In genomic region chr14:50363734-50364113, GRCh38 we compare ENCODE assay signal across 1 cellular context.
TF ChIP-seq lines count a peak whose summit lies in the region.

No MANE protein-coding gene starts in this region.

TF ChIP-seq in H1, 55 proteins besides CTCF, POLR2A, EP300 and RAD21 (continued from another document):
- TF ChIP-seq CHD7 (IDR thresholded peaks at IDR 0.05; ENCODE audit: insufficient replicate concordance, low read length) = no peak
- no peak for TF ChIP-seq CHD1 (IDR thresholded peaks at IDR 0.05; ENCODE audit: low read depth, low read length)
- no peak for TF ChIP-seq ASH2L (IDR thresholded peaks at IDR 0.05; ENCODE audit: low read length)
- TF ChIP-seq KDM4A (IDR thresholded peaks at IDR 0.05; ENCODE audit: low read depth, low read length, severe bottlenecking) = no peak
- TF ChIP-seq KDM5A (IDR thresholded peaks at IDR 0.05; ENCODE audit: low read length) = no peak
- no peak for TF ChIP-seq YY1 (IDR thresholded peaks at IDR 0.05; ENCODE audit: low read depth, low read length)
- no peak for TF ChIP-seq SUZ12 (IDR thresholded peaks at IDR 0.05; ENCODE audit: low read length)
- TF ChIP-seq GABPA (IDR thresholded peaks at IDR 0.05; ENCODE audit: borderline replicate concordance, insufficient read depth, low read length) = no peak
- TF ChIP-seq POU5F1 (IDR thresholded peaks at IDR 0.05; ENCODE audit: low read depth, low read length) = no peak
- no peak for TF ChIP-seq HDAC2 (IDR thresholded peaks at IDR 0.05; ENCODE audit: borderline replicate concordance in 1 of 2, low read depth in 2 of 2, low read length in 2 of 2)
- TF ChIP-seq POLR2AphosphoS5 (IDR thresholded peaks at IDR 0.05; ENCODE audit: low read depth, low read length) = no peak
- TF ChIP-seq HDAC6 (IDR thresholded peaks at IDR 0.05; ENCODE audit: low read depth, low read length) = no peak
